13 cellular contexts compared by ENCODE assay signal in the genomic region with DNA sequence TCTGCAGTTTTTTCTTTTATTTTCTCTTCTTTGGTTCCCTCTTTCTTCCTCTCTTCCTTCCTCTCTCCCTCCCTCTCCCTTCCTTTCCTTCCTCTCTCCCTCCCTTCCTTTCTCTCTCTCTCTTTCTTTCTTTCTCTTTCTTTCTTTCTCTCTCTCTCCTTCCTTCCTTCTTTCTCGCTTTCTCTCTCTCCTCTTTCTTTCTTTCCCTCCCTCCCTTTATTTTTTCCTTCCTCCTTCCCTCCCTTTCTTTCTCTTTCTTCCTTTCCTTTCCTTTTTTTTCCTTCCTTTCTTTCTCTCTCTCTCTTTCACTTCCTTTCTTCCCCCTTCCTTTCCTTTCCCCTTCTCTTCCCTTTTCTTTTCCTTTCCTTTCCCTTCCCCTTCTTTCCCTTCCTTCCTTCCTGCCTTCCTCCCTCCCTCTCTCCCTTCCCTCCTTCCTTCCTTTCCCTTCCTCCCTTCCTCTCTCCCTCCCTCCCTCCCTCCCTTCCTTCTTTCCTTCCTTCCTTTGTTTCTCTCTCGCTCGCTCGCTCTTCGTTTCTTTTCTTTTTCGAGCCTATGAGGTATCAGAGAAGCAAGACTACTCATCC. TPM values are rescaled to one million over a fixed set of nuclear protein-coding genes. Genes with fewer than 3 reads are reported as not detected.
A peak's percentile ranks its signal among the peaks of the same experiment; 100 is the strongest.
DNase-seq lines count a peak whose midpoint lies in the region; ATAC-seq and TF ChIP-seq lines count a peak whose summit lies in the region.
"Had no signal": no experiment of that assay in that cellular context is flagged by ENCODE, and none has a peak within 500 bp of the region (broad histone marks: within the 10 kb centered on the region; RNA-seq: fewer than 3 reads in every experiment).

No MANE protein-coding gene starts in this region.

- H3K27me3 ChIP-seq in ACC112 (ENCODE audit: insufficient read depth, low read length) = no peaks in the 10 kb centered on the region
- H3K27me3 ChIP-seq in GM06990 (replicated peaks; ENCODE audit: control insufficient read depth, insufficient read depth, low read length) = no peaks in the 10 kb centered on the region

- POLR2A ChIA-PET in activated CD8-positive, alpha-beta T cell treated with anti-CD3 and anti-CD28 coated beads for 36 hours (lab: Charles Lee) = interaction anchor here (0.7 to 1.7 kb wide), 2 partner anchors 11 to 14 kb away, joined by 4 read pairs; no protein-coding TSS in a partner anchor

- intact Hi-C loops in activated CD8-positive, alpha-beta T cell treated with anti-CD3 and anti-CD28 coated beads for 36 hours (cut with micrococcal nuclease) = loop anchor here (5.0 kb wide), 1 partner anchor 101 kb away; the partner anchor contains the start of gene CDK17

- H3K4me1 ChIP-seq in ACC112 (ENCODE audit: control insufficient read depth, insufficient read depth, low read length, unreplicated experiment) = peaks cover 28% of the 10 kb centered on the region

- H3K36me3 Mint-ChIP-seq in activated CD8-positive, alpha-beta T cell treated with anti-CD3 and anti-CD28 coated beads for 36 hours (ENCODE audit: low read depth) = no peaks in the 10 kb centered on the region
- H3K36me3 Mint-ChIP-seq in memory B cell = no peaks in the 10 kb centered on the region

- no peaks in the 10 kb centered on the region for H3K27me3 Mint-ChIP-seq in activated CD8-positive, alpha-beta T cell treated with anti-CD3 and anti-CD28 coated beads for 36 hours
- no peaks in the 10 kb centered on the region for H3K27me3 Mint-ChIP-seq in memory B cell

- H2AFZ ChIP-seq in ACC112 (ENCODE audit: low read length, unreplicated experiment) = peak overlapping the region; percentile 32

- no peak for ATAC-seq in activated CD8-positive, alpha-beta T cell treated with anti-CD3 and anti-CD28 coated beads for 36 hours
- ATAC-seq in memory B cell (ENCODE audit: low read depth) (no peak), GM19397 (IDR thresholded peaks at IDR 0.05; ENCODE audit: unreplicated experiment) (no peak), HG02970 (IDR thresholded peaks at IDR 0.05; ENCODE audit: low FRiP score, unreplicated experiment) (no peak)

- no peak for TF ChIP-seq CTCF in GM06990 (IDR thresholded peaks at IDR 0.05; ENCODE audit: insufficient read depth, low read length, poor library complexity, severe bottlenecking)
- TF ChIP-seq CTCF in activated CD8-positive, alpha-beta T cell treated with anti-CD3 and anti-CD28 coated beads for 36 hours (IDR thresholded peaks at IDR 0.05) = no peak

- H3K4me3 ChIP-seq in ACC112 (ENCODE audit: low read depth, low read length) (no peak overlapping the region), GM06990 (replicated peaks; ENCODE audit: low read depth, low read length) (peak overlapping the region; percentile 37)

- H3K4me3 Mint-ChIP-seq in activated CD8-positive, alpha-beta T cell treated with anti-CD3 and anti-CD28 coated beads for 36 hours = no peak overlapping the region
- no peak overlapping the region for H3K4me3 Mint-ChIP-seq in memory B cell
- H3K4me3 Mint-ChIP-seq: activated T-cell treated with anti-CD3 and anti-CD28 coated beads, Interleukin-2, amount 50 U/mL, for 4 hours had no signal

- H3K9me3 Mint-ChIP-seq in activated CD8-positive, alpha-beta T cell treated with anti-CD3 and anti-CD28 coated beads for 36 hours = peaks cover 1% of the 10 kb centered on the region
- no peaks in the 10 kb centered on the region for H3K9me3 Mint-ChIP-seq in memory B cell
- H3K9me3 Mint-ChIP-seq: activated T-cell treated with anti-CD3 and anti-CD28 coated beads, Interleukin-2, amount 50 U/mL, for 4 hours had no signal

- peaks cover 37% of the 10 kb centered on the region for H3K4me1 Mint-ChIP-seq in activated CD8-positive, alpha-beta T cell treated with anti-CD3 and anti-CD28 coated beads for 36 hours (ENCODE audit: low read depth)
- peaks cover 29% of the 10 kb centered on the region for H3K4me1 Mint-ChIP-seq in memory B cell

- H3K79me2 ChIP-seq in ACC112 (ENCODE audit: control insufficient read depth, insufficient read depth, low read length, unreplicated experiment) = no peaks in the 10 kb centered on the region

- H3K36me3 ChIP-seq in ACC112 (ENCODE audit: insufficient read depth, low read length) = no peaks in the 10 kb centered on the region
- H3K36me3 ChIP-seq in GM06990 (ENCODE audit: control insufficient read depth, insufficient read depth, low read length) = no peaks in the 10 kb centered on the region

- H3K27ac ChIP-seq in ACC112 (ENCODE audit: low read depth, low read length) = peak overlapping the region; percentile 90; the same call in 1 of the 2 replicates
- H3K27ac ChIP-seq: C4-2B had no signal

- DNase-seq in GM06990 (ENCODE audit: extremely low read depth, insufficient read length) (no peak), memory B cell (ENCODE audit: low spot score in 2 of 2) (no peak), NCI-H2107 treated with DMSO at 0.1 percent for 48 hours (lab: John Stamatoyannopoulos, UW; ENCODE audit: unreplicated experiment) (no peak), nucleus accumbens (lab: John Stamatoyannopoulos, UW) (no peak)
- DNase-seq in activated CD8-positive, alpha-beta T cell treated with anti-CD3 and anti-CD28 coated beads for 36 hours = no peak
- DNase-seq: activated T-cell treated with anti-CD3 and anti-CD28 coated beads, Interleukin-2, amount 50 U/mL, for 4 hours; effector CD8-positive, alpha-beta T cell; NCI-H526; SHP77 had no signal

- H3K27ac Mint-ChIP-seq in activated CD8-positive, alpha-beta T cell treated with anti-CD3 and anti-CD28 coated beads for 36 hours = peak overlapping the region; percentile 85
- peak overlapping the region; percentile 86 for H3K27ac Mint-ChIP-seq in memory B cell

- CTCF ChIA-PET in activated CD8-positive, alpha-beta T cell treated with anti-CD3 and anti-CD28 coated beads for 36 hours (lab: Charles Lee) = interaction anchor here (0.8 to 2.8 kb wide), 6 partner anchors 13 to 114 kb away, joined by 3 to 21 read pairs (median 8); partner anchors contain the start of gene CFAP54

RNA-seq across cellular contexts. Expression of gene CFAP54, which starts 13.7 kb away (rescaled TPM):
- total RNA-seq in activated CD8-positive, alpha-beta T cell treated with anti-CD3 and anti-CD28 coated beads for 36 hours = under 1 TPM; 0.38 to 0.45 TPM
